1 cellular context compared by ENCODE assay signal in genomic region chr22:31345331-31346254, GRCh38.
TF ChIP-seq lines count a peak whose summit lies in the region.

No MANE protein-coding gene starts in this region.

TF ChIP-seq in HepG2, 621 proteins besides CTCF, POLR2A, EP300 and RAD21 (continued from another document and continues in another):
- TF ChIP-seq AFF4 (CRISPR knock-in tag; IDR thresholded peaks at IDR 0.05) (no peak), KLF6 (CRISPR knock-in tag; IDR thresholded peaks at IDR 0.05) (0 out of 2 replicates have a peak, but pooled peaks have one; percentile 29), ZNF616 (CRISPR knock-in tag; IDR thresholded peaks at IDR 0.05; ENCODE audit: low read depth) (no peak), RXRA (CRISPR knock-in tag; IDR thresholded peaks at IDR 0.05) (peak; percentile 58; the same call in 1 of the 2 replicates), ZNF530 (CRISPR knock-in tag; IDR thresholded peaks at IDR 0.05; ENCODE audit: low read depth) (0 out of 2 replicates have a peak, but pooled peaks have one; percentile 28), ZSCAN25 (CRISPR knock-in tag; IDR thresholded peaks at IDR 0.05) (0 out of 2 replicates have a peak, but pooled peaks have one; percentile 48), BATF2 (CRISPR knock-in tag; IDR thresholded peaks at IDR 0.05) (peak; percentile 70; the same call in 1 of the 2 replicates), HDAC1 (CRISPR knock-in tag; IDR thresholded peaks at IDR 0.05) (peak; percentile 40), ZNF33A (CRISPR knock-in tag; IDR thresholded peaks at IDR 0.05; ENCODE audit: borderline replicate concordance) (no peak), ZNF816 (CRISPR knock-in tag; IDR thresholded peaks at IDR 0.05; ENCODE audit: borderline replicate concordance) (no peak), GLMP (CRISPR knock-in tag; IDR thresholded peaks at IDR 0.05; ENCODE audit: borderline replicate concordance) (no peak), ZNF691 (CRISPR knock-in tag; IDR thresholded peaks at IDR 0.05; ENCODE audit: borderline replicate concordance, low read depth) (no peak), ZNF574 (CRISPR knock-in tag; IDR thresholded peaks at IDR 0.05) (peak; percentile 98), HNF4G (IDR thresholded peaks at IDR 0.05; ENCODE audit: borderline replicate concordance, low read depth, low read length) (no peak), HNF4G (CRISPR knock-in tag; IDR thresholded peaks at IDR 0.05; ENCODE audit: borderline replicate concordance, low read depth) (peak; percentile 45; the same call in 1 of the 2 replicates), CBX5 (CRISPR knock-in tag; IDR thresholded peaks at IDR 0.05; ENCODE audit: borderline replicate concordance) (0 out of 2 replicates have a peak, but pooled peaks have one; percentile 17), SAFB2 (CRISPR knock-in tag; IDR thresholded peaks at IDR 0.05; ENCODE audit: borderline replicate concordance, low read depth) (0 out of 2 replicates have a peak, but pooled peaks have one; percentile 12), ZNF770 (CRISPR knock-in tag; IDR thresholded peaks at IDR 0.05) (peak; percentile 24; the same call in 1 of the 2 replicates), HMGXB4 (CRISPR knock-in tag; IDR thresholded peaks at IDR 0.05; ENCODE audit: borderline replicate concordance in 1 of 2, low read depth in 1 of 2) (peak; percentile 77 to 86), SALL2 (CRISPR knock-in tag; IDR thresholded peaks at IDR 0.05) (no peak), MAZ (IDR thresholded peaks at IDR 0.05; ENCODE audit: borderline replicate concordance, low read depth, low read length) (no peak; the same call in 1 of the 2 replicates), MAZ (CRISPR knock-in tag; IDR thresholded peaks at IDR 0.05; ENCODE audit: low read depth) (peak; percentile 83), PTBP1 (IDR thresholded peaks at IDR 0.05; ENCODE audit: low read depth, low read length, poor library complexity, severe bottlenecking) (no peak), KDM5B (CRISPR knock-in tag; IDR thresholded peaks at IDR 0.05; ENCODE audit: borderline replicate concordance) (peak; percentile 4; the same call in 1 of the 2 replicates), KAT8 (CRISPR knock-in tag; IDR thresholded peaks at IDR 0.05) (peak; percentile 15; the same call in 1 of the 2 replicates), DRAP1 (CRISPR knock-in tag; IDR thresholded peaks at IDR 0.05) (no peak), SOX13 (IDR thresholded peaks at IDR 0.05) (no peak), SOX13 (CRISPR knock-in tag; conservative IDR thresholded peaks at IDR 0.05 in 1 of 2, IDR thresholded peaks at IDR 0.05 in 1 of 2) (peak in 1 of 2 experiments; percentile 26; a peak in 1 of 4 replicates), PATZ1 (CRISPR knock-in tag; IDR thresholded peaks at IDR 0.05) (peak; percentile 97), MAX (IDR thresholded peaks at IDR 0.05) (peak; percentile 58), ZBTB1 (CRISPR knock-in tag; IDR thresholded peaks at IDR 0.05; ENCODE audit: borderline replicate concordance) (no peak), ZBTB2 (CRISPR knock-in tag; IDR thresholded peaks at IDR 0.05; ENCODE audit: low read depth) (peak; percentile 80; the same call in 1 of the 2 replicates), GMEB1 (CRISPR knock-in tag; IDR thresholded peaks at IDR 0.05; ENCODE audit: borderline replicate concordance) (peak; percentile 76; the same call in 1 of the 2 replicates), TOPORS (CRISPR knock-in tag; IDR thresholded peaks at IDR 0.05) (peak; percentile 42; the same call in 1 of the 2 replicates), MBNL3 (CRISPR knock-in tag; conservative IDR thresholded peaks at IDR 0.05) (no peak), ZNF225 (CRISPR knock-in tag; IDR thresholded peaks at IDR 0.05) (0 out of 2 replicates have a peak, but pooled peaks have one; percentile 52), MAFG (CRISPR knock-in tag; IDR thresholded peaks at IDR 0.05) (peak; percentile 45; the same call in 1 of the 2 replicates), NBN (conservative IDR thresholded peaks at IDR 0.05) (no peak), ZNF121 (CRISPR knock-in tag; IDR thresholded peaks at IDR 0.05) (0 out of 2 replicates have a peak, but pooled peaks have one; percentile 25)
